In genomic region chr20:3156811-3157619, GRCh38 we compare ENCODE assay signal across 8 cellular contexts. TPM values are rescaled to one million over a fixed set of nuclear protein-coding genes. Genes with fewer than 3 reads are reported as not detected.
A peak's percentile ranks its signal among the peaks of the same experiment; 100 is the strongest.
DNase-seq lines count a peak whose midpoint lies in the region; ATAC-seq and TF ChIP-seq lines count a peak whose summit lies in the region.

No MANE protein-coding gene starts in this region.

- CTCF ChIA-PET in PC-3 (lab: Charles Lee) = no interaction called here

- peaks cover 21% of the 10 kb centered on the region; the same call in 1 of the 2 replicates for H3K36me3 ChIP-seq in PC-3 (ENCODE audit: low read depth, low read length)

- H2AFZ ChIP-seq in PC-3 (ENCODE audit: low read length) = no peak overlapping the region

- H3K79me2 ChIP-seq in PC-3 (ENCODE audit: low read length) = peaks cover 80% of the 10 kb centered on the region

- WGBS in right cardiac atrium = 68% methylated on average over 8 of the region's 8 CpGs

- H3K4me1 ChIP-seq in PC-3 (ENCODE audit: insufficient read depth, low read length) (peaks cover 14% of the 10 kb centered on the region), right cardiac atrium (ENCODE audit: control insufficient read depth, insufficient read depth, low read length) (peaks cover 5% of the 10 kb centered on the region)

- intact Hi-C loops in PC-3 (cut with micrococcal nuclease) (no loop called here), right cardiac atrium (cut with DNase I) (no loop called here)

- peaks cover 35% of the 10 kb centered on the region for H4K20me1 ChIP-seq in PC-3 (ENCODE audit: low read length)

- peak overlapping the region; percentile 96 for H3K4me2 ChIP-seq in PC-3 (ENCODE audit: low read length)

- H3K27me3 ChIP-seq in PC-3 (ENCODE audit: low read length) (no peaks in the 10 kb centered on the region), right cardiac atrium (ENCODE audit: control insufficient read depth, insufficient read depth) (no peaks in the 10 kb centered on the region)

- no peaks in the 10 kb centered on the region for H3K9me3 ChIP-seq in PC-3 (ENCODE audit: low read length)
- H3K9me3 ChIP-seq in right cardiac atrium (ENCODE audit: control insufficient read depth, low read length) = no peaks in the 10 kb centered on the region

- ATAC-seq in GM21786 (IDR thresholded peaks at IDR 0.05; ENCODE audit: unreplicated experiment) = peak; percentile 76
- ATAC-seq in PC-3 = 0 out of 2 replicates have a peak, but pooled peaks have one; percentile 15
- no peak for ATAC-seq in right cardiac atrium

- BruUV-seq in PC-3 (replicated peaks; lab: Mats Ljungman, UMichigan) = no TSS peak

- DNase-seq in GM12865 (ENCODE audit: low read depth) = peak; percentile 79
- DNase-seq in PC-3 = no peak
- DNase-seq in iris pigment epithelial cell (ENCODE audit: low read depth) = peak; percentile 27
- DNase-seq in NCI-H1417 (lab: John Stamatoyannopoulos, UW) = no peak
- no peak for DNase-seq in DMS53 treated with DMSO at 0.1 percent for 48 hours (lab: John Stamatoyannopoulos, UW; ENCODE audit: unreplicated experiment)
- no peak for DNase-seq in right cardiac atrium
- DNase-seq in HT-29 (ENCODE audit: low spot score) = no peak

- no peaks in the 10 kb centered on the region for H3F3A ChIP-seq in PC-3 (ENCODE audit: low read length, unreplicated experiment)

- TF ChIP-seq CTCF in GM12865 (IDR thresholded peaks at IDR 0.05; ENCODE audit: insufficient read depth, low read depth, low read length, missing control alignments) (no peak), PC-3 (conservative IDR thresholded peaks at IDR 0.05; ENCODE audit: low read depth, low read length) (no peak)

- H3K4me3 ChIP-seq in GM12865 (ENCODE audit: low read depth, low read length) (peak overlapping the region; percentile 90), PC-3 (ENCODE audit: low read length) (peak overlapping the region; percentile 83; the same call in 1 of the 2 replicates), right cardiac atrium (ENCODE audit: low read length) (no peak overlapping the region)

- H3K9me2 ChIP-seq in PC-3 (replicated peaks; ENCODE audit: low read length) = no peaks in the 10 kb centered on the region

- H3K27ac ChIP-seq in PC-3 (ENCODE audit: low read length) = no peak overlapping the region
- H3K27ac ChIP-seq in right cardiac atrium (ENCODE audit: low read length) = no peak overlapping the region

- POLR2A ChIA-PET in PC-3 (lab: Charles Lee; ENCODE audit: unreplicated experiment) = no interaction called here

- peak overlapping the region; percentile 15; the same call in 1 of the 2 replicates for H3K9ac ChIP-seq in PC-3 (ENCODE audit: low read length)

RNA-seq across cellular contexts. Expression of gene FASTKD5, which starts 2.6 kb away (rescaled TPM):
- total RNA-seq in PC-3 (2014; rRNA removed) (16.8 and 25.2 TPM in 2 replicates), right cardiac atrium (10 to 100 TPM; 16.5 to 21.0 (median 18.8) TPM)
- polyA plus RNA-seq in right cardiac atrium = 16.8 TPM
- total RNA-seq in HT-29 (2014; rRNA removed; shearing (Covaris generic)) = 11.3 and 11.9 TPM in 2 replicates

RNA-seq across cellular contexts. Expression of gene UBOX5, which starts 2.6 kb away (rescaled TPM):
- total RNA-seq in PC-3 (2014; rRNA removed) (4.3 and 4.5 TPM in 2 replicates), right cardiac atrium (1 to 10 TPM; 4.3 to 5.2 (median 4.4) TPM)
- 3.6 TPM for polyA plus RNA-seq in right cardiac atrium
- total RNA-seq in HT-29 (2014; rRNA removed; shearing (Covaris generic)) = 5.0 and 5.4 TPM in 2 replicates

RNA-seq across cellular contexts. Expression of gene LZTS3, which starts 16.3 kb away (rescaled TPM):
- 6.4 and 8.9 TPM in 2 replicates for total RNA-seq in PC-3 (2014; rRNA removed)
- total RNA-seq in right cardiac atrium = 10 to 100 TPM; 14.1 to 26.9 (median 23.0) TPM
- polyA plus RNA-seq in right cardiac atrium = 16.8 TPM
- 6.5 and 6.6 TPM in 2 replicates for total RNA-seq in HT-29 (2014; rRNA removed; shearing (Covaris generic))

RNA-seq across cellular contexts. Expression of gene DDRGK1, which starts 47.5 kb away (rescaled TPM):
- total RNA-seq in PC-3 (2014; rRNA removed) (97.7 and 122 TPM in 2 replicates), right cardiac atrium (10 to 100 TPM; 37.4 to 40.6 (median 38.9) TPM)
- 38.1 TPM for polyA plus RNA-seq in right cardiac atrium
- 45.8 and 55.5 TPM in 2 replicates for total RNA-seq in HT-29 (2014; rRNA removed; shearing (Covaris generic))

RNA-seq across cellular contexts. Expression of gene ITPA, which starts 52.3 kb away (rescaled TPM):
- total RNA-seq in PC-3 (2014; rRNA removed) (117 and 121 TPM in 2 replicates), right cardiac atrium (10 to 100 TPM; 16.6 to 21.1 (median 17.0) TPM)
- 21.8 TPM for polyA plus RNA-seq in right cardiac atrium
- total RNA-seq in HT-29 (2014; rRNA removed; shearing (Covaris generic)) = 132 and 133 TPM in 2 replicates

Comparison
In these comparisons a context has a peak if more than half of its experiments do, and no peak if none do; other contexts are left out.
1. DNase-seq: peak in GM12865 (single experiment) and iris pigment epithelial cell (single experiment); none in PC-3 (single experiment), NCI-H1417 (0 of 3), DMS53 treated with DMSO at 0.1 percent for 48 hours (single experiment), right cardiac atrium (0 of 3) and HT-29 (single experiment).
2. ATAC-seq: peak in GM21786 (single experiment) and PC-3 (single experiment); none in right cardiac atrium (0 of 2).